Comparison of ENCODE assay signal across 8 cellular contexts in genomic region chr6:107820571-107821261, GRCh38. TPM values are rescaled to one million over a fixed set of nuclear protein-coding genes. Genes with fewer than 3 reads are reported as not detected.
DNase-seq lines count a peak whose midpoint lies in the region; ATAC-seq, FAIRE-seq and TF ChIP-seq lines count a peak whose summit lies in the region.

No MANE protein-coding gene starts in this region.

- peak; percentile 28 for DNase-seq in Calu3
- peak; percentile 38 for DNase-seq in NCI-H2227 (lab: John Stamatoyannopoulos, UW; ENCODE audit: unreplicated experiment)
- peak; percentile 48 for DNase-seq in activated naive CD4-positive, alpha-beta T cell treated with Interleukin-2 at 50 U/mL for 16 hours
- DNase-seq in hippocampal formation (lab: John Stamatoyannopoulos, UW): peak; percentile 10 to 32
- DNase-seq in small intestine: peak; percentile 63

- CTCF ChIA-PET in Calu3 (lab: Charles Lee): interaction anchor here (0.6 kb wide), 2 partner anchors 54 to 188 kb away, joined by 3 to 5 read pairs; no protein-coding TSS in a partner anchor

- peak overlapping the region; percentile 2 to 66 for H3K27ac ChIP-seq in small intestine (ENCODE audit: low read depth in 1 of 2, low read length in 1 of 2)

- H3K4me3 Mint-ChIP-seq in Calu3 (ENCODE audit: low read depth, unreplicated experiment): peak overlapping the region; percentile 45

- peaks cover 76% of the 10 kb centered on the region for H3K4me1 Mint-ChIP-seq in Calu3 (ENCODE audit: low read depth, unreplicated experiment)

- 2 to 11% (median 4%) methylated on average over 14 of the region's 14 CpGs for WGBS in small intestine, 3 donors

- no peaks in the 10 kb centered on the region for H3K27me3 ChIP-seq in small intestine (ENCODE audit: control insufficient read depth in 2 of 2, insufficient read depth in 2 of 2, low read length in 2 of 2)

- FAIRE-seq in small intestine (lab: Jason Lieb, UNC): no peak

- H3K27me3 Mint-ChIP-seq in Calu3 (ENCODE audit: unreplicated experiment): no peaks in the 10 kb centered on the region

- H3K9me3 ChIP-seq in small intestine (ENCODE audit: control insufficient read depth, low read depth): no peaks in the 10 kb centered on the region

- H3K27ac Mint-ChIP-seq in Calu3 (ENCODE audit: unreplicated experiment): no peak overlapping the region

- no peaks in the 10 kb centered on the region for H3K36me3 ChIP-seq in small intestine (ENCODE audit: control insufficient read depth in 2 of 2, insufficient read depth in 2 of 2, low read length in 2 of 2)

- H3K9me3 Mint-ChIP-seq in Calu3 (ENCODE audit: low read depth, unreplicated experiment): no peaks in the 10 kb centered on the region

- H3K36me3 Mint-ChIP-seq in Calu3 (ENCODE audit: insufficient read depth, unreplicated experiment): peaks cover 10% of the 10 kb centered on the region

- ATAC-seq in GM19324 (IDR thresholded peaks at IDR 0.05; ENCODE audit: low FRiP score, unreplicated experiment) (no peak), HG02623 (IDR thresholded peaks at IDR 0.05; ENCODE audit: unreplicated experiment) (no peak), HG02759 (IDR thresholded peaks at IDR 0.05; ENCODE audit: unreplicated experiment) (no peak)

- intact Hi-C loops in Calu3 (cut with micrococcal nuclease; ENCODE audit: unreplicated experiment): no loop called here

- BruUV-seq in Calu3 (replicated peaks; lab: Mats Ljungman, UMichigan): no TSS peak

- no peak for TF ChIP-seq CTCF in Calu3 (IDR thresholded peaks at IDR 0.05; ENCODE audit: unreplicated experiment)

- peak overlapping the region in 1 of 2 donors; percentile 29 for H3K4me3 ChIP-seq in small intestine (ENCODE audit: low read depth in 1 of 2, low read length in 2 of 2)

- H3K4me1 ChIP-seq in small intestine (ENCODE audit: control insufficient read depth in 2 of 2, insufficient read depth in 1 of 2, low read depth in 1 of 2, low read length in 1 of 2): peaks cover 0 to 2% of the 10 kb centered on the region in 2 donors

RNA-seq across cellular contexts. Expression of gene SCML4, which starts 3.4 kb away (rescaled TPM):
- total RNA-seq in Calu3 (2022): not detected in 2 replicates
- polyA plus RNA-seq in small intestine: 10 to 100 TPM in 1 of 3 donors, 1 to 10 TPM in 2; 5.5 to 14.3 (median 5.9) TPM
